1 cellular context compared by ENCODE assay signal in genomic region chr11:133900176-133901105, GRCh38.
TF ChIP-seq lines count a peak whose summit lies in the region.

No MANE protein-coding gene starts in this region.

TF ChIP-seq in GM23338, 12 proteins besides CTCF, POLR2A, EP300 and RAD21 (continued from another document):
- TF ChIP-seq, protein P1, sequence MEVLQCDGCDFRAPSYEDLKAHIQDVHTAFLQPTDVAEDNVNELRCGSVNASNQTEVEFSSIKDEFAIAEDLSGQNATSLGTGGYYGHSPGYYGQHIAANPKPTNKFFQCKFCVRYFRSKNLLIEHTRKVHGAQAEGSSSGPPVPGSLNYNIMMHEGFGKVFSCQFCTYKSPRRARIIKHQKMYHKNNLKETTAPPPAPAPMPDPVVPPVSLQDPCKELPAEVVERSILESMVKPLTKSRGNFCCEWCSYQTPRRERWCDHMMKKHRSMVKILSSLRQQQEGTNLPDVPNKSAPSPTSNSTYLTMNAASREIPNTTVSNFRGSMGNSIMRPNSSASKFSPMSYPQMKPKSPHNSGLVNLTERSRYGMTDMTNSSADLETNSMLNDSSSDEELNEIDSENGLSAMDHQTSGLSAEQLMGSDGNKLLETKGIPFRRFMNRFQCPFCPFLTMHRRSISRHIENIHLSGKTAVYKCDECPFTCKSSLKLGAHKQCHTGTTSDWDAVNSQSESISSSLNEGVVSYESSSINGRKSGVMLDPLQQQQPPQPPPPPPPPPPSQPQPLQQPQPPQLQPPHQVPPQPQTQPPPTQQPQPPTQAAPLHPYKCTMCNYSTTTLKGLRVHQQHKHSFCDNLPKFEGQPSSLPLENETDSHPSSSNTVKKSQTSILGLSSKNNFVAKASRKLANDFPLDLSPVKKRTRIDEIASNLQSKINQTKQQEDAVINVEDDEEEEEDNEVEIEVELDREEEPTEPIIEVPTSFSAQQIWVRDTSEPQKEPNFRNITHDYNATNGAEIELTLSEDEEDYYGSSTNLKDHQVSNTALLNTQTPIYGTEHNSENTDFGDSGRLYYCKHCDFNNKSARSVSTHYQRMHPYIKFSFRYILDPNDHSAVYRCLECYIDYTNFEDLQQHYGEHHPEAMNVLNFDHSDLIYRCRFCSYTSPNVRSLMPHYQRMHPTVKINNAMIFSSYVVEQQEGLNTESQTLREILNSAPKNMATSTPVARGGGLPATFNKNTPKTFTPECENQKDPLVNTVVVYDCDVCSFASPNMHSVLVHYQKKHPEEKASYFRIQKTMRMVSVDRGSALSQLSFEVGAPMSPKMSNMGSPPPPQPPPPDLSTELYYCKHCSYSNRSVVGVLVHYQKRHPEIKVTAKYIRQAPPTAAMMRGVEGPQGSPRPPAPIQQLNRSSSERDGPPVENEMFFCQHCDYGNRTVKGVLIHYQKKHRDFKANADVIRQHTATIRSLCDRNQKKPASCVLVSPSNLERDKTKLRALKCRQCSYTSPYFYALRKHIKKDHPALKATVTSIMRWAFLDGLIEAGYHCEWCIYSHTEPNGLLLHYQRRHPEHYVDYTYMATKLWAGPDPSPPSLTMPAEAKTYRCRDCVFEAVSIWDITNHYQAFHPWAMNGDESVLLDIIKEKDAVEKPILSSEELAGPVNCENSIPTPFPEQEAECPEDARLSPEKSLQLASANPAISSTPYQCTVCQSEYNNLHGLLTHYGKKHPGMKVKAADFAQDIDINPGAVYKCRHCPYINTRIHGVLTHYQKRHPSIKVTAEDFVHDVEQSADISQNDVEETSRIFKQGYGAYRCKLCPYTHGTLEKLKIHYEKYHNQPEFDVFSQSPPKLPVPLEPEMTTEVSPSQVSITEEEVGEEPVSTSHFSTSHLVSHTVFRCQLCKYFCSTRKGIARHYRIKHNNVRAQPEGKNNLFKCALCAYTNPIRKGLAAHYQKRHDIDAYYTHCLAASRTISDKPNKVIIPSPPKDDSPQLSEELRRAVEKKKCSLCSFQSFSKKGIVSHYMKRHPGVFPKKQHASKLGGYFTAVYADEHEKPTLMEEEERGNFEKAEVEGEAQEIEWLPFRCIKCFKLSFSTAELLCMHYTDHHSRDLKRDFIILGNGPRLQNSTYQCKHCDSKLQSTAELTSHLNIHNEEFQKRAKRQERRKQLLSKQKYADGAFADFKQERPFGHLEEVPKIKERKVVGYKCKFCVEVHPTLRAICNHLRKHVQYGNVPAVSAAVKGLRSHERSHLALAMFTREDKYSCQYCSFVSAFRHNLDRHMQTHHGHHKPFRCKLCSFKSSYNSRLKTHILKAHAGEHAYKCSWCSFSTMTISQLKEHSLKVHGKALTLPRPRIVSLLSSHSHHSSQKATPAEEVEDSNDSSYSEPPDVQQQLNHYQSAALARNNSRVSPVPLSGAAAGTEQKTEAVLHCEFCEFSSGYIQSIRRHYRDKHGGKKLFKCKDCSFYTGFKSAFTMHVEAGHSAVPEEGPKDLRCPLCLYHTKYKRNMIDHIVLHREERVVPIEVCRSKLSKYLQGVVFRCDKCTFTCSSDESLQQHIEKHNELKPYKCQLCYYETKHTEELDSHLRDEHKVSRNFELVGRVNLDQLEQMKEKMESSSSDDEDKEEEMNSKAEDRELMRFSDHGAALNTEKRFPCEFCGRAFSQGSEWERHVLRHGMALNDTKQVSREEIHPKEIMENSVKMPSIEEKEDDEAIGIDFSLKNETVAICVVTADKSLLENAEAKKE (CRISPR knock-in tag; IDR thresholded peaks at IDR 0.05), result no peak
- TF ChIP-seq, protein P2, sequence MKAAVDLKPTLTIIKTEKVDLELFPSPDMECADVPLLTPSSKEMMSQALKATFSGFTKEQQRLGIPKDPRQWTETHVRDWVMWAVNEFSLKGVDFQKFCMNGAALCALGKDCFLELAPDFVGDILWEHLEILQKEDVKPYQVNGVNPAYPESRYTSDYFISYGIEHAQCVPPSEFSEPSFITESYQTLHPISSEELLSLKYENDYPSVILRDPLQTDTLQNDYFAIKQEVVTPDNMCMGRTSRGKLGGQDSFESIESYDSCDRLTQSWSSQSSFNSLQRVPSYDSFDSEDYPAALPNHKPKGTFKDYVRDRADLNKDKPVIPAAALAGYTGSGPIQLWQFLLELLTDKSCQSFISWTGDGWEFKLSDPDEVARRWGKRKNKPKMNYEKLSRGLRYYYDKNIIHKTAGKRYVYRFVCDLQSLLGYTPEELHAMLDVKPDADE (IDR thresholded peaks at IDR 0.05), result no peak
TF ChIP-seq in GM23338: peak in this region for 0.
